ENCODE assay signal across 27 cellular contexts in the genomic region with DNA sequence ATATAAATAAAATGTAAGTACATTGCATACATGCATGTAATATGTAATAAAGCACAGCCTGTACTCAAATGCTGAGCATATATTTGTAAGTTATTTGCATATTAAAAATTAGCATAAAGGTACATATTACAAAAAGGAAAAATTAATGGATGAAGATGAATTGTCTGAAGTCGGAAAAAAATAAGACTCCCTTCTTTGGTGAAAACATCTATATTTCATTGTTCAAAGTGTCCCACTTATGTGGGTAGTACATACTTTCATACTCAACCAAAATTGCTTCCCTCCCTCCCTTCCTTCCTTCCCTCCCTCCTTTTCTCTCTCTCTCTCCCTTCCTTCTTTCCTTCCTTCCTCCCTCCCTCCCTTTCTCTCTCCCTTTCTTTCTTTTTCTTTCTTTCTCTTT.
"Had no signal": no experiment of that assay in that cellular context is flagged by ENCODE, and none has a peak within 500 bp of the region (broad histone marks: within the 10 kb centered on the region; RNA-seq: fewer than 3 reads in every experiment).

No MANE protein-coding gene starts in this region.

- H3K4me1 Mint-ChIP-seq: naive B cell had no signal

- DNase-seq: colonic mucosa; cortex of kidney; effector CD8-positive, alpha-beta T cell; effector memory CD8-positive, alpha-beta T cell; endodermal cell; erythroblast; esophagus squamous epithelium; foreskin fibroblast; foreskin melanocyte; gastrocnemius medialis; glutamatergic neuron; head of caudate nucleus; heart right ventricle; hippocampal formation; left cardiac atrium; left lung; left ventricle myocardium superior; lower lobe of right lung; mesenchymal stem cell; mucosa of descending colon; naive B cell had no signal

- H3K27me3 Mint-ChIP-seq: dendritic cell treated with granulocyte-macrophage colony-stimulating factor and Interleukin-4, amounts not matched to agents 40 ng/mL and 50 ng/mL, for 4 days; effector memory CD8-positive, alpha-beta T cell; naive B cell had no signal

- FAIRE-seq: endometrium, keratinocyte had no signal

- H3K27ac Mint-ChIP-seq: dendritic cell treated with granulocyte-macrophage colony-stimulating factor and Interleukin-4, amounts not matched to agents 40 ng/mL and 50 ng/mL, for 4 days; effector memory CD8-positive, alpha-beta T cell; endodermal cell; mesothelial cell of epicardium; naive B cell had no signal

- H3K9me3 Mint-ChIP-seq: mesothelial cell of epicardium had no signal

- H3K4me3 Mint-ChIP-seq: dendritic cell treated with granulocyte-macrophage colony-stimulating factor and Interleukin-4, amounts not matched to agents 40 ng/mL and 50 ng/mL, for 4 days; effector memory CD8-positive, alpha-beta T cell; endodermal cell; mesothelial cell of epicardium; naive B cell had no signal

- ATAC-seq: effector memory CD8-positive, alpha-beta T cell; esophagus mucosa; gastrocnemius medialis; heart right ventricle; left cardiac atrium; left lung; left ventricle myocardium superior; lower lobe of right lung; mucosa of descending colon had no signal

- H3K4me3 ChIP-seq: colonic mucosa, esophagus squamous epithelium, gastrocnemius medialis, heart right ventricle, left lung, lower lobe of right lung, mucosa of descending colon had no signal

- H3K36me3 ChIP-seq: colonic mucosa, esophagus squamous epithelium, gastrocnemius medialis, heart right ventricle, left lung, lower lobe of right lung had no signal

- H3K9me3 ChIP-seq: colonic mucosa, esophagus squamous epithelium, gastrocnemius medialis, heart right ventricle, lower lobe of right lung, mucosa of descending colon had no signal

- H3K27me3 ChIP-seq: colonic mucosa, esophagus squamous epithelium, gastrocnemius medialis, heart right ventricle, left lung had no signal

- H3K4me1 ChIP-seq: colonic mucosa, esophagus squamous epithelium, gastrocnemius medialis, heart right ventricle, left lung, lower lobe of right lung had no signal

- H3K36me3 Mint-ChIP-seq: mesothelial cell of epicardium, naive B cell had no signal

- H3K27ac ChIP-seq: colonic mucosa, epithelial cell of prostate, esophagus squamous epithelium, gastrocnemius medialis, heart right ventricle, left lung, lower lobe of right lung had no signal
